Comparison of ENCODE assay signal across 8 cellular contexts in genomic region chr1:184974086-184974836, GRCh38. TPM values are rescaled to one million over a fixed set of nuclear protein-coding genes. Genes with fewer than 3 reads are reported as not detected.
DNase-seq lines count a peak whose midpoint lies in the region; ATAC-seq and TF ChIP-seq lines count a peak whose summit lies in the region.

Gene NIBAN1, minus strand, starts transcription at chr1:184974508. Its CDS starts 152 bp downstream, at chr1:184974356.

- CTCF ChIA-PET in Panc1 (lab: Charles Lee), result no interaction called here

- H3K9me3 Mint-ChIP-seq in activated T-helper 1 cell treated with anti-CD3 and anti-CD28 coated beads, Interleukin-12 subunit alpha, Interleukin-12 subunit beta, Interleukin-2, Interleukin-4 antibody, amounts not matched to agents 30 ng/mL and 10 ng/mL and 1 ng/mL, durations not matched to agents 14 hours and 24 hours and 36 hours, result no peaks in the 10 kb centered on the region
- H3K9me3 Mint-ChIP-seq in osteocyte (ENCODE audit: unreplicated experiment), result no peaks in the 10 kb centered on the region

- H3K27ac Mint-ChIP-seq in activated T-helper 1 cell treated with anti-CD3 and anti-CD28 coated beads, Interleukin-12 subunit alpha, Interleukin-12 subunit beta, Interleukin-2, Interleukin-4 antibody, amounts not matched to agents 30 ng/mL and 10 ng/mL and 1 ng/mL, durations not matched to agents 14 hours and 24 hours and 36 hours, result peak within 1 kb of the TSS; percentile 95
- peak within 1 kb of the TSS; percentile 94 for H3K27ac Mint-ChIP-seq in osteocyte (ENCODE audit: unreplicated experiment)

- peaks cover 28% of the 10 kb centered on the region for H3K27me3 ChIP-seq in Panc1 (ENCODE audit: control insufficient read depth, insufficient read depth, low read length)
- H3K27me3 ChIP-seq in gastroesophageal sphincter, result no peaks in the 10 kb centered on the region
- peaks cover 4% of the 10 kb centered on the region for H3K27me3 ChIP-seq in thyroid gland

- intact Hi-C loops in Panc1 (cut with micrococcal nuclease; ENCODE audit: unreplicated experiment) (no loop called here), thyroid gland (cut with DNase I) (no loop called here)
- intact Hi-C loops in activated T-helper 1 cell treated with anti-CD3 and anti-CD28 coated beads, Interleukin-12 subunit alpha, Interleukin-12 subunit beta, Interleukin-2, Interleukin-4 antibody, amounts not matched to agents 30 ng/mL and 10 ng/mL and 1 ng/mL, durations not matched to agents 14 hours and 24 hours and 36 hours (cut with micrococcal nuclease), result loop anchor here (2.0 to 10.0 kb wide), 7 partner anchors 343 to 1497 kb away; partner anchors contain the start of genes C1orf21 and IVNS1ABP

- H3K9me3 ChIP-seq in Panc1 (ENCODE audit: control insufficient read depth, insufficient read depth, low read depth, low read length), result no peaks in the 10 kb centered on the region
- no peaks in the 10 kb centered on the region for H3K9me3 ChIP-seq in gastroesophageal sphincter
- no peaks in the 10 kb centered on the region for H3K9me3 ChIP-seq in thyroid gland

- DNase-seq in CD1c-positive myeloid dendritic cell (ENCODE audit: extremely low spot score), result peak; percentile 91
- DNase-seq in Panc1 (ENCODE audit: low read depth, low spot score), result no peak
- DNase-seq in activated T-helper 1 cell treated with anti-CD3 and anti-CD28 coated beads, Interleukin-12 subunit alpha, Interleukin-12 subunit beta, Interleukin-2, Interleukin-4 antibody, amounts not matched to agents 30 ng/mL and 10 ng/mL and 1 ng/mL, durations not matched to agents 14 hours and 24 hours and 36 hours (ENCODE audit: low spot score), result peak; percentile 67
- peak; percentile 86 for DNase-seq in osteocyte (ENCODE audit: extremely low spot score, unreplicated experiment)
- peak; percentile 40 to 41 for DNase-seq in thyroid gland

- POLR2A ChIA-PET in Panc1 (lab: Charles Lee), result no interaction called here

- in situ Hi-C loops in Panc1 (cut with HindIII; ENCODE audit: low pct_unique_long_range_greater_than_20kb, low sequenced_read_pairs), result no loop called here

- BruUV-seq in Panc1 (replicated peaks; lab: Mats Ljungman, UMichigan), result no TSS peak

- peak within 1 kb of the TSS; percentile 77; the same call in 1 of the 2 replicates for H3K27ac ChIP-seq in Panc1 (ENCODE audit: low read length)
- H3K27ac ChIP-seq in gastroesophageal sphincter, result peak within 1 kb of the TSS; percentile 84 to 96 (median 93)
- peak within 1 kb of the TSS; percentile 24 to 27 (median 24) for H3K27ac ChIP-seq in thyroid gland

- peak within 1 kb of the TSS; percentile 56 to 89 for H3K4me3 ChIP-seq in Panc1 (ENCODE audit: low read depth in 2 of 2, low read length in 2 of 2)
- H3K4me3 ChIP-seq in gastroesophageal sphincter, result peak within 1 kb of the TSS; percentile 77 to 83
- peak within 1 kb of the TSS in 2 of 3 donors; percentile 30 to 51 for H3K4me3 ChIP-seq in thyroid gland (replicated peaks in 1 of 3)

- TF ChIP-seq EP300 in gastroesophageal sphincter (IDR thresholded peaks at IDR 0.05), result no peak

- 0% methylated on average over 1 of the region's 66 CpGs; no CpG with 5 or more reads in 1 of the 2 donors for WGBS in gastroesophageal sphincter (ENCODE audit: low coverage in 1 of 2), 2 donors
- 1 to 4% methylated on average over 7 to 20 of the region's 66 CpGs for WGBS in thyroid gland, 2 donors

- TF ChIP-seq CTCF in Panc1 (IDR thresholded peaks at IDR 0.05) (no peak; the same call in 1 of the 2 replicates), gastroesophageal sphincter (IDR thresholded peaks at IDR 0.05) (peak in 1 of 4 experiments; percentile 27), osteocyte (IDR thresholded peaks at IDR 0.05) (no peak), thyroid gland (IDR thresholded peaks at IDR 0.05) (no peak)

- peaks cover 59% of the 10 kb centered on the region for H3K4me1 Mint-ChIP-seq in activated T-helper 1 cell treated with anti-CD3 and anti-CD28 coated beads, Interleukin-12 subunit alpha, Interleukin-12 subunit beta, Interleukin-2, Interleukin-4 antibody, amounts not matched to agents 30 ng/mL and 10 ng/mL and 1 ng/mL, durations not matched to agents 14 hours and 24 hours and 36 hours (ENCODE audit: low read depth)
- H3K4me1 Mint-ChIP-seq in osteocyte (ENCODE audit: unreplicated experiment), result peaks cover 41% of the 10 kb centered on the region

- H3K36me3 ChIP-seq in Panc1 (ENCODE audit: control insufficient read depth, insufficient read depth, low read length) (no peaks in the 10 kb centered on the region), gastroesophageal sphincter (no peaks in the 10 kb centered on the region), thyroid gland (no peaks in the 10 kb centered on the region)

- H3K36me3 Mint-ChIP-seq in activated T-helper 1 cell treated with anti-CD3 and anti-CD28 coated beads, Interleukin-12 subunit alpha, Interleukin-12 subunit beta, Interleukin-2, Interleukin-4 antibody, amounts not matched to agents 30 ng/mL and 10 ng/mL and 1 ng/mL, durations not matched to agents 14 hours and 24 hours and 36 hours (ENCODE audit: low read depth), result peaks cover 8% of the 10 kb centered on the region
- H3K36me3 Mint-ChIP-seq in osteocyte (ENCODE audit: unreplicated experiment), result no peaks in the 10 kb centered on the region

- ATAC-seq in HG03280 (IDR thresholded peaks at IDR 0.05; ENCODE audit: unreplicated experiment), result peak; percentile 62
- ATAC-seq in Panc1, result peak; percentile 80
- peak; percentile 87 for ATAC-seq in gastroesophageal sphincter

- H3K4me3 Mint-ChIP-seq in activated T-helper 1 cell treated with anti-CD3 and anti-CD28 coated beads, Interleukin-12 subunit alpha, Interleukin-12 subunit beta, Interleukin-2, Interleukin-4 antibody, amounts not matched to agents 30 ng/mL and 10 ng/mL and 1 ng/mL, durations not matched to agents 14 hours and 24 hours and 36 hours, result peak within 1 kb of the TSS; percentile 90
- H3K4me3 Mint-ChIP-seq in osteocyte (ENCODE audit: unreplicated experiment), result peak within 1 kb of the TSS; percentile 82

- TF ChIP-seq POLR2A in GM19099 (IDR thresholded peaks at IDR 0.05; ENCODE audit: extremely low read depth, insufficient read length, low read depth) (peak; percentile 56), gastroesophageal sphincter (IDR thresholded peaks at IDR 0.05) (peak; percentile 88), thyroid gland (IDR thresholded peaks at IDR 0.05) (peak in 1 of 2 donors; percentile 18)

- H3K4me1 ChIP-seq in Panc1 (ENCODE audit: control insufficient read depth, insufficient read depth, low read length), result no peaks in the 10 kb centered on the region
- H3K4me1 ChIP-seq in gastroesophageal sphincter, result peaks cover 0 to 39% (median 0%) of the 10 kb centered on the region in 3 donors
- peaks cover 0 to 11% of the 10 kb centered on the region in 2 donors for H3K4me1 ChIP-seq in thyroid gland

- H3K27me3 Mint-ChIP-seq in activated T-helper 1 cell treated with anti-CD3 and anti-CD28 coated beads, Interleukin-12 subunit alpha, Interleukin-12 subunit beta, Interleukin-2, Interleukin-4 antibody, amounts not matched to agents 30 ng/mL and 10 ng/mL and 1 ng/mL, durations not matched to agents 14 hours and 24 hours and 36 hours (ENCODE audit: insufficient read depth), result peaks cover 17% of the 10 kb centered on the region
- peaks cover 12% of the 10 kb centered on the region for H3K27me3 Mint-ChIP-seq in osteocyte (ENCODE audit: unreplicated experiment)

RNA-seq across cellular contexts. Expression of gene NIBAN1, which starts in this region (rescaled TPM):
- total RNA-seq in Panc1 (2021; ENCODE audit: unreplicated experiment) (6.7 TPM), gastroesophageal sphincter (100 to 1,000 TPM; 544 to 589 (median 567) TPM), osteocyte (12.5 and 16.5 TPM in 2 replicates), thyroid gland (10 to 100 TPM in 2 of 4 donors, 1 to 10 TPM in 2; 6.9 to 13.2 (median 10.2) TPM)
- polyA plus RNA-seq in Panc1 (2012; ENCODE audit: insufficient read length), result 1.3 TPM
- 17.3 and 19.0 TPM in 2 replicates for total RNA-seq in activated T-helper 1 cell treated with anti-CD3 and anti-CD28 coated beads, Interleukin-12 subunit alpha, Interleukin-12 subunit beta, Interleukin-2, Interleukin-4 antibody, amounts not matched to agents 30 ng/mL and 10 ng/mL and 1 ng/mL, durations not matched to agents 14 hours and 24 hours and 36 hours

Comparison
In these comparisons a context has a peak if more than half of its experiments do, and no peak if none do; other contexts are left out.
1. RNA of gene NIBAN1 (total RNA-seq): 544 to 589 TPM in gastroesophageal sphincter; 17.3 to 19.0 TPM in activated T-helper 1 cell treated with anti-CD3 and anti-CD28 coated beads, Interleukin-12 subunit alpha, Interleukin-12 subunit beta, Interleukin-2, Interleukin-4 antibody, amounts not matched to agents 30 ng/mL and 10 ng/mL and 1 ng/mL, durations not matched to agents 14 hours and 24 hours and 36 hours, 12.5 to 16.5 TPM in osteocyte, 6.9 to 13.2 TPM in thyroid gland and 6.7 TPM in Panc1 (single experiment); every median in the first group is over 10 times any median in the second.
2. H3K27ac ChIP-seq: peak in every context shown above with its lines; median percentile 93 in gastroesophageal sphincter; 77 in Panc1; 24 in thyroid gland.
3. Peak in every context shown above with its lines, with median percentiles within 50 percentile points of each other: ATAC-seq and H3K4me3 ChIP-seq.